In genomic region chr2:121162893-121163292, GRCh38 we compare ENCODE assay signal across 8 cellular contexts.
"Had no signal": no experiment of that assay in that cellular context is flagged by ENCODE, and none has a peak within 500 bp of the region (broad histone marks: within the 10 kb centered on the region; RNA-seq: fewer than 3 reads in every experiment).

No MANE protein-coding gene starts in this region.

- FAIRE-seq: G401.6, GM12878, GM12891, GM12892, GM18507, GM19239 had no signal

- ATAC-seq: GM12878 had no signal

- DNase-seq: GDM1, GF-D8 had no signal

- H3K4me3 ChIP-seq: GM12878 had no signal
